15 cellular contexts compared by ENCODE assay signal in the genomic region with DNA sequence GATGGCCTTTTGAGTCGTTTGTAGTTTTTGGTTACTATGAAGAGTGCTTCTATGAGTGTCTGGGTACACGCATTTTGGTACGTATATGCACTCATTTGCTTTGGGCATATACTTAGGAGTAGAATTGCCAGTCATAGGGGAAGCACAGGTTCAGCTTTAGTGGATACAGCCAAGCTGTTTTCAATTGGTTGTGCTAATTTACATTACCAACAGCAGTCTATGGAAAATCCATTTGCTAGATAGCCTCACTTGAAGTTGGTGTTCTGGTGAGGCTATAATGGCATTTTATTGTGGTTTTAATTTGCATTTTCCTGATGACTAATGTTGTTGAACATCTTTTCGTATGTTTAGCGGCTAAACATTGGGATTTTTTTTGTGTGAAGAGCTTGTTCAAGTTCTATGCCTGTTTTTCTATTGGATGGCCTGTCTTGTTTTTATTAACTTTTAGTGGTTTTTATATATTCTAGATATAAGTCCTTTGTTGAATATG.
A peak's percentile ranks its signal among the peaks of the same experiment; 100 is the strongest.
DNase-seq lines count a peak whose midpoint lies in the region; ATAC-seq and TF ChIP-seq lines count a peak whose summit lies in the region.
"Had no signal": no experiment of that assay in that cellular context is flagged by ENCODE, and none has a peak within 500 bp of the region (broad histone marks: within the 10 kb centered on the region; RNA-seq: fewer than 3 reads in every experiment).

No MANE protein-coding gene starts in this region.

- H3K36me3 Mint-ChIP-seq in activated naive CD8-positive, alpha-beta T cell treated with anti-CD3 and anti-CD28 coated beads, Interleukin-2, amount 50 U/mL, for 24 hours (ENCODE audit: low read depth), result no peaks in the 10 kb centered on the region
- no peaks in the 10 kb centered on the region for H3K36me3 Mint-ChIP-seq in activated naive CD8-positive, alpha-beta T cell treated with anti-CD3 and anti-CD28 coated beads for 36 hours
- H3K36me3 Mint-ChIP-seq: CD4-positive, alpha-beta memory T cell had no signal

- no peak overlapping the region for H3K4me3 ChIP-seq in astrocyte of the cerebellum (ENCODE audit: low read depth, low read length)
- no peak overlapping the region for H3K4me3 ChIP-seq in gastroesophageal sphincter
- H3K4me3 ChIP-seq: GM23248 had no signal

- no peak overlapping the region for H3K4me3 Mint-ChIP-seq in activated naive CD8-positive, alpha-beta T cell treated with anti-CD3 and anti-CD28 coated beads, Interleukin-2, amount 50 U/mL, for 24 hours
- no peak overlapping the region for H3K4me3 Mint-ChIP-seq in activated naive CD8-positive, alpha-beta T cell treated with anti-CD3 and anti-CD28 coated beads for 36 hours
- H3K4me3 Mint-ChIP-seq: CD4-positive, alpha-beta memory T cell had no signal

- CTCF ChIA-PET in GM10248 (lab: Yijun Ruan, JAX), result interaction anchor here (1.0 to 1.3 kb wide), 2 partner anchors 9 to 186 kb away, joined by 4 read pairs; no protein-coding TSS in a partner anchor

- in situ Hi-C loops in astrocyte of the cerebellum (cut with HindIII; ENCODE audit: low sequenced_read_pairs), result no loop called here

- peaks cover 15% of the 10 kb centered on the region for H3K4me1 Mint-ChIP-seq in activated naive CD8-positive, alpha-beta T cell treated with anti-CD3 and anti-CD28 coated beads, Interleukin-2, amount 50 U/mL, for 24 hours
- peaks cover 9% of the 10 kb centered on the region for H3K4me1 Mint-ChIP-seq in activated naive CD8-positive, alpha-beta T cell treated with anti-CD3 and anti-CD28 coated beads for 36 hours

- TF ChIP-seq CTCF in astrocyte of the cerebellum (IDR thresholded peaks at IDR 0.05; ENCODE audit: low read depth, low read length, missing control alignments) (no peak), gastroesophageal sphincter (IDR thresholded peaks at IDR 0.05) (no peak), GM10248 (IDR thresholded peaks at IDR 0.05; ENCODE audit: control extremely low read depth, extremely low read depth, low read depth, missing control alignments) (no peak)

- H3K9me3 ChIP-seq in gastroesophageal sphincter, result no peaks in the 10 kb centered on the region
- H3K9me3 ChIP-seq: BE2C had no signal

- peak; percentile 59 for ATAC-seq in activated naive CD8-positive, alpha-beta T cell treated with anti-CD3 and anti-CD28 coated beads, Interleukin-2, amount 50 U/mL, for 24 hours
- ATAC-seq in gastroesophageal sphincter, result no peak
- ATAC-seq in GM18519 (IDR thresholded peaks at IDR 0.05; ENCODE audit: low FRiP score, unreplicated experiment), result no peak

- no peaks in the 10 kb centered on the region for H3K4me1 ChIP-seq in gastroesophageal sphincter

- DNase-seq in activated naive CD8-positive, alpha-beta T cell treated with anti-CD3 and anti-CD28 coated beads, Interleukin-2, amount 50 U/mL, for 24 hours, result no peak
- DNase-seq in activated naive CD8-positive, alpha-beta T cell treated with anti-CD3 and anti-CD28 coated beads for 36 hours, result no peak
- DNase-seq in NCI-H526 treated with DMSO at 0.1 percent for 48 hours (lab: John Stamatoyannopoulos, UW), result peak; percentile 75
- DNase-seq in astrocyte of the cerebellum (ENCODE audit: low read depth), result peak; percentile 23
- DNase-seq in iPS-NIHi7 (ENCODE audit: extremely low spot score), result no peak
- no peak for DNase-seq in GM10248 (ENCODE audit: extremely low spot score)
- DNase-seq: BE2C; CD4-positive, alpha-beta memory T cell; DMS79; GM23248; H7; IMR-90 had no signal

- no peak overlapping the region for H3K27ac Mint-ChIP-seq in activated naive CD8-positive, alpha-beta T cell treated with anti-CD3 and anti-CD28 coated beads, Interleukin-2, amount 50 U/mL, for 24 hours
- H3K27ac Mint-ChIP-seq in activated naive CD8-positive, alpha-beta T cell treated with anti-CD3 and anti-CD28 coated beads for 36 hours, result no peak overlapping the region

- POLR2A ChIA-PET in GM10248 (lab: Yijun Ruan, JAX), result no interaction called here

- TF ChIP-seq POLR2A in gastroesophageal sphincter (IDR thresholded peaks at IDR 0.05), result no peak

- no peaks in the 10 kb centered on the region for H3K36me3 ChIP-seq in gastroesophageal sphincter
- H3K36me3 ChIP-seq: BE2C had no signal

- peaks cover 7% of the 10 kb centered on the region for H3K27me3 Mint-ChIP-seq in activated naive CD8-positive, alpha-beta T cell treated with anti-CD3 and anti-CD28 coated beads, Interleukin-2, amount 50 U/mL, for 24 hours
- H3K27me3 Mint-ChIP-seq in activated naive CD8-positive, alpha-beta T cell treated with anti-CD3 and anti-CD28 coated beads for 36 hours, result peaks cover 8% of the 10 kb centered on the region

- no peaks in the 10 kb centered on the region for H3K9me3 Mint-ChIP-seq in activated naive CD8-positive, alpha-beta T cell treated with anti-CD3 and anti-CD28 coated beads, Interleukin-2, amount 50 U/mL, for 24 hours
- no peaks in the 10 kb centered on the region for H3K9me3 Mint-ChIP-seq in activated naive CD8-positive, alpha-beta T cell treated with anti-CD3 and anti-CD28 coated beads for 36 hours
- H3K9me3 Mint-ChIP-seq: CD4-positive, alpha-beta memory T cell had no signal

- no peaks in the 10 kb centered on the region for H3K27me3 ChIP-seq in gastroesophageal sphincter
- H3K27me3 ChIP-seq: BE2C had no signal

- TF ChIP-seq EP300 in gastroesophageal sphincter (IDR thresholded peaks at IDR 0.05), result no peak

- no peak overlapping the region for H3K27ac ChIP-seq in gastroesophageal sphincter
- H3K27ac ChIP-seq: C4-2B, GM23248 had no signal

- WGBS in gastroesophageal sphincter (ENCODE audit: low coverage in 1 of 2), 2 donors, result 83 to 94% methylated on average over 3 to 5 of the region's 5 CpGs

Comparison
In these comparisons a context has a peak if more than half of its experiments do, and no peak if none do; other contexts are left out.
1. DNase-seq: peak in NCI-H526 treated with DMSO at 0.1 percent for 48 hours (single experiment) and astrocyte of the cerebellum (single experiment); none in activated naive CD8-positive, alpha-beta T cell treated with anti-CD3 and anti-CD28 coated beads, Interleukin-2, amount 50 U/mL, for 24 hours (single experiment), activated naive CD8-positive, alpha-beta T cell treated with anti-CD3 and anti-CD28 coated beads for 36 hours (single experiment), iPS-NIHi7 (single experiment) and GM10248 (single experiment).